ENCODE assay signal across 8 cellular contexts in the genomic region with DNA sequence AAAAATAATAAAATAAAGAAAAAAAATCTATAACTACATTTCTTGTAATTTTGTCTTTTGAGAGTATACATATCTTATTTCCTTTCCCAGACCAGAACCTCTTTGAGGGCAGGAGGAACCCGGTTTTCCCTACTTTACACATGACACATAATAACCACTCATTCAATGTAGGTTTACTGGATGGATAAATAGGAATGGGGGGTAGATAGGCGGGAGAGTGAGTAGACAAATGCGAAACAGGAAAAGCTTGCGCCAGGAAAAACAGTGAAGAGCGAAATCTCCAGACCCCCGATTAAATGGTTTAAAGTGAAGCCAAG. TPM values are rescaled to one million over a fixed set of nuclear protein-coding genes. Genes with fewer than 3 reads are reported as not detected.
DNase-seq lines count a peak whose midpoint lies in the region; ATAC-seq and TF ChIP-seq lines count a peak whose summit lies in the region.

No MANE protein-coding gene starts in this region.

- no peak for DNase-seq in GM06990 (ENCODE audit: extremely low read depth, insufficient read length)
- DNase-seq in T-cell: no peak
- DNase-seq in foreskin fibroblast: no peak
- no peak for DNase-seq in progenitor cell of endocrine pancreas (ENCODE audit: low spot score, unreplicated experiment)
- DNase-seq in NCI-H2196 (lab: John Stamatoyannopoulos, UW; ENCODE audit: unreplicated experiment): no peak
- no peak for DNase-seq in NCI-H446 (lab: John Stamatoyannopoulos, UW)

- CTCF ChIA-PET in T-cell (lab: Charles Lee): no interaction called here

- H3K36me3 ChIP-seq in GM06990 (ENCODE audit: control insufficient read depth, insufficient read depth, low read length): no peaks in the 10 kb centered on the region

- H3K9me3 Mint-ChIP-seq in T-cell (no peaks in the 10 kb centered on the region), progenitor cell of endocrine pancreas (ENCODE audit: low read depth) (no peaks in the 10 kb centered on the region)

- H3K36me3 Mint-ChIP-seq in T-cell (peaks cover 6% of the 10 kb centered on the region), progenitor cell of endocrine pancreas (ENCODE audit: insufficient read depth) (no peaks in the 10 kb centered on the region)

- ATAC-seq in T-cell (replicated peaks in 1 of 4) (peak in 2 of 4 experiments; percentile 9 to 14), HG02884 (IDR thresholded peaks at IDR 0.05; ENCODE audit: unreplicated experiment) (no peak), GM21786 (IDR thresholded peaks at IDR 0.05; ENCODE audit: unreplicated experiment) (no peak)

- TF ChIP-seq CTCF in GM06990 (IDR thresholded peaks at IDR 0.05; ENCODE audit: insufficient read depth, low read length, poor library complexity, severe bottlenecking) (no peak), foreskin fibroblast (IDR thresholded peaks at IDR 0.05; ENCODE audit: low read depth, low read length) (no peak), progenitor cell of endocrine pancreas (IDR thresholded peaks at IDR 0.05; ENCODE audit: unreplicated experiment) (no peak)

- no peaks in the 10 kb centered on the region for H3K27me3 ChIP-seq in GM06990 (replicated peaks; ENCODE audit: control insufficient read depth, insufficient read depth, low read length)

- peaks cover 40 to 52% (median 49%) of the 10 kb centered on the region in 3 donors for H3K4me1 Mint-ChIP-seq in T-cell
- H3K4me1 Mint-ChIP-seq in progenitor cell of endocrine pancreas (ENCODE audit: low read depth): peaks cover 33% of the 10 kb centered on the region

- H3K27ac Mint-ChIP-seq in T-cell (peak overlapping the region; percentile 100), progenitor cell of endocrine pancreas (peak overlapping the region; percentile 100)

- POLR2A ChIA-PET in T-cell (lab: Charles Lee): no interaction called here

- H3K27me3 Mint-ChIP-seq in T-cell (no peaks in the 10 kb centered on the region), progenitor cell of endocrine pancreas (peaks cover 3% of the 10 kb centered on the region)

- peak overlapping the region; percentile 88 to 95 (median 92) for H3K4me3 Mint-ChIP-seq in T-cell
- H3K4me3 Mint-ChIP-seq in progenitor cell of endocrine pancreas (ENCODE audit: low read depth): peak overlapping the region; percentile 80

- H3K4me3 ChIP-seq in GM06990 (replicated peaks; ENCODE audit: low read depth, low read length) (peak overlapping the region; percentile 84), foreskin fibroblast (ENCODE audit: low read depth in 1 of 2, low read length in 2 of 2) (peak overlapping the region; percentile 78 to 100)

RNA-seq across cellular contexts. Expression of gene GOSR2, which starts 0.5 kb away (rescaled TPM):
- total RNA-seq in T-cell: 10 to 100 TPM; 60.3 to 80.2 (median 74.1) TPM
- 57.1 and 63.2 TPM in 2 replicates for total RNA-seq in progenitor cell of endocrine pancreas

RNA-seq across cellular contexts. Expression of gene RPRML, which starts 56.6 kb away (rescaled TPM):
- total RNA-seq in T-cell (not detected), progenitor cell of endocrine pancreas (not detected in 2 replicates)
